10 cellular contexts compared by ENCODE assay signal in the genomic region with DNA sequence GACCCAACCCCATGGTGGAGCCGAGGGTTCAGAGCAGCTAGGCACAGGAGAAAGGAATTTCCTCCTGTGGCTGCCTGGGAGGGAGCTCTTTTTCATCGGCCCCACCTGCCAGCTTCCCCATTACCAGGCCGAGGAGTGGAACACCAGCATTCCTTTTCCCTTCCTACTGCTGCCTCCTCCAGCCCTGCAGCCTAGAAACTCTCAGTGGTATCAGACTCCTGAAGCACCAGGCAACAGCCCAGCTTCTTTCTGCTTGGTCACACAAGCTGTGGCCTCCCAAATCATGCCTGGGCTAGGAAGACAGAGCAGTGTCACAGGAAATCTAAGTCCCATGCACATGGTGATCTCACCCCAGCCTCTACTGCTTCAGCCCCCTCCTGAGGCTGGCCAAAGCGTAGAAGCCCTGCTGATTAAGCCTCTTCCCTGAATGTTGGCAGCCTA. TPM values are rescaled to one million over a fixed set of nuclear protein-coding genes. Genes with fewer than 3 reads are reported as not detected.
DNase-seq lines count a peak whose midpoint lies in the region; ATAC-seq and TF ChIP-seq lines count a peak whose summit lies in the region.
"Had no signal": no experiment of that assay in that cellular context is flagged by ENCODE, and none has a peak within 500 bp of the region (broad histone marks: within the 10 kb centered on the region; RNA-seq: fewer than 3 reads in every experiment).

No MANE protein-coding gene starts in this region.

- CTCF ChIA-PET in CD8-positive, alpha-beta memory T cell (lab: Charles Lee): interaction anchor here (0.7 to 1.6 kb wide), 2 partner anchors 25 to 54 kb away, joined by 4 to 5 read pairs; no protein-coding TSS in a partner anchor

- peak overlapping the region; percentile 85 to 97 (median 93) for H3K4me3 Mint-ChIP-seq in CD8-positive, alpha-beta memory T cell
- peak overlapping the region; percentile 87 to 92 for H3K4me3 Mint-ChIP-seq in effector memory CD8-positive, alpha-beta T cell
- peak overlapping the region; percentile 63 for H3K4me3 Mint-ChIP-seq in natural killer cell treated with Interleukin-12 subunit alpha and Interleukin-12 subunit beta and Interleukin-15 and Interleukin-18, amount 100 ng/mL, for 72 hours

- peak overlapping the region; percentile 92 to 100 (median 97) for H3K27ac Mint-ChIP-seq in CD8-positive, alpha-beta memory T cell
- H3K27ac Mint-ChIP-seq in effector memory CD8-positive, alpha-beta T cell: peak overlapping the region; percentile 95 to 99
- H3K27ac Mint-ChIP-seq in natural killer cell treated with Interleukin-12 subunit alpha and Interleukin-12 subunit beta and Interleukin-15 and Interleukin-18, amount 100 ng/mL, for 72 hours: peak overlapping the region; percentile 23 to 63

- H3K9me3 ChIP-seq in CD8-positive, alpha-beta memory T cell (ENCODE audit: low read length): no peaks in the 10 kb centered on the region
- H3K9me3 ChIP-seq in HUES48 (ENCODE audit: control insufficient read depth, insufficient read depth, low read length): peaks cover 14% of the 10 kb centered on the region
- H3K9me3 ChIP-seq in Karpas-422 (ENCODE audit: low read length): no peaks in the 10 kb centered on the region
- H3K9me3 ChIP-seq: adrenal gland, Caco-2 had no signal

- no peak overlapping the region for H2AFZ ChIP-seq in Karpas-422 (ENCODE audit: low read length)

- H3K9ac ChIP-seq in HUES48 (ENCODE audit: low read depth, low read length) (no peak overlapping the region), Karpas-422 (ENCODE audit: low read length) (no peak overlapping the region)

- peaks cover 6 to 11% of the 10 kb centered on the region in 2 donors for H3K27me3 Mint-ChIP-seq in CD8-positive, alpha-beta memory T cell
- no peaks in the 10 kb centered on the region for H3K27me3 Mint-ChIP-seq in effector memory CD8-positive, alpha-beta T cell
- H3K27me3 Mint-ChIP-seq in natural killer cell treated with Interleukin-12 subunit alpha and Interleukin-12 subunit beta and Interleukin-15 and Interleukin-18, amount 100 ng/mL, for 72 hours: peaks cover 0 to 28% of the 10 kb centered on the region in 2 donors

- H3K27me3 ChIP-seq in CD8-positive, alpha-beta memory T cell (ENCODE audit: insufficient read depth, low read length, poor library complexity, severe bottlenecking): no peaks in the 10 kb centered on the region
- no peaks in the 10 kb centered on the region for H3K27me3 ChIP-seq in HUES48 (ENCODE audit: control insufficient read depth, insufficient read depth, low read length)
- no peaks in the 10 kb centered on the region; the same call in 1 of the 2 replicates for H3K27me3 ChIP-seq in Karpas-422 (ENCODE audit: low read length)

- H3K4me2 ChIP-seq in Karpas-422 (ENCODE audit: low read depth, low read length, poor library complexity, severe bottlenecking): no peak overlapping the region

- no peaks in the 10 kb centered on the region for H3K36me3 ChIP-seq in CD8-positive, alpha-beta memory T cell (ENCODE audit: insufficient read depth, low read length)
- H3K36me3 ChIP-seq in HUES48 (ENCODE audit: control insufficient read depth, insufficient read depth, low read length): no peaks in the 10 kb centered on the region
- H3K36me3 ChIP-seq in Karpas-422 (ENCODE audit: insufficient read depth, low read length): no peaks in the 10 kb centered on the region
- H3K36me3 ChIP-seq: adrenal gland had no signal

- ATAC-seq in effector memory CD8-positive, alpha-beta T cell (replicated peaks): no peak
- ATAC-seq in natural killer cell treated with Interleukin-12 subunit alpha and Interleukin-12 subunit beta and Interleukin-15 and Interleukin-18, amount 100 ng/mL, for 72 hours: no peak

- peak overlapping the region; percentile 84 for H3K27ac ChIP-seq in CD8-positive, alpha-beta memory T cell (ENCODE audit: low read depth, low read length)
- H3K27ac ChIP-seq in HUES48 (ENCODE audit: low read depth, low read length) (peak overlapping the region; percentile 71), Karpas-422 (ENCODE audit: low read length) (no peak overlapping the region)
- H3K27ac ChIP-seq: adrenal gland had no signal

- POLR2A ChIA-PET in CD8-positive, alpha-beta memory T cell (lab: Charles Lee): interaction anchor here (0.6 kb wide), 1 partner anchor 20 kb away, joined by 4 read pairs; no protein-coding TSS in a partner anchor

- no peaks in the 10 kb centered on the region for H4K20me1 ChIP-seq in Karpas-422 (ENCODE audit: insufficient read depth, low read depth, low read length)

- H3K4me3 ChIP-seq in CD8-positive, alpha-beta memory T cell (ENCODE audit: low read length): peak overlapping the region; percentile 53
- H3K4me3 ChIP-seq in HUES48 (ENCODE audit: low read depth, low read length) (no peak overlapping the region), Karpas-422 (ENCODE audit: low read length) (no peak overlapping the region)
- H3K4me3 ChIP-seq: adrenal gland had no signal

- no peaks in the 10 kb centered on the region for H3K79me2 ChIP-seq in Karpas-422 (ENCODE audit: low read length)

- no peak for DNase-seq in CD8-positive, alpha-beta memory T cell
- DNase-seq in effector memory CD8-positive, alpha-beta T cell: no peak
- no peak for DNase-seq in natural killer cell treated with Interleukin-12 subunit alpha and Interleukin-12 subunit beta and Interleukin-15 and Interleukin-18, amount 100 ng/mL, for 72 hours (ENCODE audit: low spot score)
- DNase-seq in NCI-H1092 treated with DMSO at 0.1 percent for 48 hours (lab: John Stamatoyannopoulos, UW): no peak
- DNase-seq in Karpas-422: no peak
- DNase-seq in GM20000 (ENCODE audit: low spot score): no peak
- DNase-seq: adrenal gland, Caco-2, dermis blood vessel endothelial cell had no signal

- H3K9me2 ChIP-seq in Karpas-422 (replicated peaks; ENCODE audit: insufficient read depth, low read length): no peaks in the 10 kb centered on the region

- no peaks in the 10 kb centered on the region for H3K36me3 Mint-ChIP-seq in CD8-positive, alpha-beta memory T cell
- H3K36me3 Mint-ChIP-seq in effector memory CD8-positive, alpha-beta T cell (ENCODE audit: insufficient read depth): peaks cover 53% of the 10 kb centered on the region
- no peaks in the 10 kb centered on the region for H3K36me3 Mint-ChIP-seq in natural killer cell treated with Interleukin-12 subunit alpha and Interleukin-12 subunit beta and Interleukin-15 and Interleukin-18, amount 100 ng/mL, for 72 hours

- H3K4me1 ChIP-seq in CD8-positive, alpha-beta memory T cell (ENCODE audit: insufficient read depth, low read length): peaks cover 50% of the 10 kb centered on the region
- no peaks in the 10 kb centered on the region for H3K4me1 ChIP-seq in HUES48 (ENCODE audit: control insufficient read depth, insufficient read depth, low read length)
- no peaks in the 10 kb centered on the region for H3K4me1 ChIP-seq in Karpas-422 (ENCODE audit: low read length)
- H3K4me1 ChIP-seq: adrenal gland, Caco-2 had no signal

- peaks cover 62 to 80% (median 76%) of the 10 kb centered on the region in 3 donors for H3K4me1 Mint-ChIP-seq in CD8-positive, alpha-beta memory T cell
- peaks cover 38 to 44% of the 10 kb centered on the region in 2 donors for H3K4me1 Mint-ChIP-seq in effector memory CD8-positive, alpha-beta T cell (ENCODE audit: low read depth in 2 of 2)
- H3K4me1 Mint-ChIP-seq in natural killer cell treated with Interleukin-12 subunit alpha and Interleukin-12 subunit beta and Interleukin-15 and Interleukin-18, amount 100 ng/mL, for 72 hours (ENCODE audit: low read depth in 2 of 2): peaks cover 42 to 52% of the 10 kb centered on the region in 2 donors

- no peaks in the 10 kb centered on the region for H3K9me3 Mint-ChIP-seq in CD8-positive, alpha-beta memory T cell
- no peaks in the 10 kb centered on the region for H3K9me3 Mint-ChIP-seq in effector memory CD8-positive, alpha-beta T cell
- no peaks in the 10 kb centered on the region for H3K9me3 Mint-ChIP-seq in natural killer cell treated with Interleukin-12 subunit alpha and Interleukin-12 subunit beta and Interleukin-15 and Interleukin-18, amount 100 ng/mL, for 72 hours

- TF ChIP-seq CTCF in GM20000 (IDR thresholded peaks at IDR 0.05; ENCODE audit: extremely low read depth, missing control alignments): no peak

RNA-seq across cellular contexts. Expression of a gene that starts 30.1 kb away (rescaled TPM):
- 1 to 10 TPM in 1 of 2 experiments, under 1 TPM in 1; 1.00 to 1.0 TPM for total RNA-seq in CD8-positive, alpha-beta memory T cell
- polyA plus RNA-seq in CD8-positive, alpha-beta memory T cell: 0.55 TPM
- total RNA-seq in natural killer cell treated with Interleukin-12 subunit alpha and Interleukin-12 subunit beta and Interleukin-15 and Interleukin-18, amount 100 ng/mL, for 72 hours: under 1 TPM; 0.33 to 0.75 TPM
- 0.07 TPM in 1 of 2 replicates, not detected in the other for total RNA-seq in Karpas-422 (2014; rRNA removed; shearing (Covaris generic); ENCODE audit: low replicate concordance)

Comparison
In these comparisons a context has a peak if more than half of its experiments do, and no peak if none do; other contexts are left out.
1. H3K27ac Mint-ChIP-seq: peak in every context shown above with its lines; median percentile 97 in CD8-positive, alpha-beta memory T cell; 97 in effector memory CD8-positive, alpha-beta T cell; 43 in natural killer cell treated with Interleukin-12 subunit alpha and Interleukin-12 subunit beta and Interleukin-15 and Interleukin-18, amount 100 ng/mL, for 72 hours.